Comparison of ENCODE assay signal across 9 cellular contexts in the genomic region with DNA sequence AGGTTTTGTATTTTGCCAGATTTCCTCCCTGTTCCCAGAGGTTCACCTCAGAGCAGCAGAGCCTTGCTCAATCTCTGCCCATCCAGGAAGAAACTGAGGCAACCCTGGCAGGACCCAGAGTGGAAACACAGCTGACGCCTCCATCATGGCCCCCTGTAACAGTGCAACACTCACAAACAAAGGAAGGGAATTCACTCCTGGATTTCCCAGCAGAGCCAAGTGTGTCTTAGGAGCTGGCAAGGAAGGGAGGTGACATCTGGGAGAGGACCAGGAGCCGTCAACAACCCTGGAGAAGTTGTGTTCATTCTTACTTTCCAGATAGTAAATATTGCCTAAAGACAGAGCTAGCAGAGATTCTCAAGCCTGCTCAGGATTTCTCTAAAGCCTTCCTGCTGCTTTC.
A peak's percentile ranks its signal among the peaks of the same experiment; 100 is the strongest.
DNase-seq lines count a peak whose midpoint lies in the region; ATAC-seq, FAIRE-seq and TF ChIP-seq lines count a peak whose summit lies in the region.
"Had no signal": no experiment of that assay in that cellular context is flagged by ENCODE, and none has a peak within 500 bp of the region (broad histone marks: within the 10 kb centered on the region; RNA-seq: fewer than 3 reads in every experiment).

No MANE protein-coding gene starts in this region.

- DNase-seq in CD8-positive, alpha-beta T cell = no peak
- DNase-seq in SK-N-MC (ENCODE audit: low read depth, low spot score) (no peak), esophagus squamous epithelium (lab: John Stamatoyannopoulos, UW) (no peak), trophoblast cell (peak in 1 of 2 donors; percentile 30), UCSD-AML1 (lab: John Stamatoyannopoulos, UW; ENCODE audit: unreplicated experiment) (no peak), GM19239 (ENCODE audit: insufficient read length, low spot score) (no peak), SW 1271 (lab: John Stamatoyannopoulos, UW) (no peak), superior temporal gyrus (ENCODE audit: extremely low spot score) (no peak)

- no peak for FAIRE-seq in GM19239 (lab: Jason Lieb, UNC)
- FAIRE-seq: bronchial epithelial cell had no signal

- no peak overlapping the region for H3K4me2 ChIP-seq in trophoblast cell (ENCODE audit: low read length)

- no peak overlapping the region for H2AFZ ChIP-seq in trophoblast cell (ENCODE audit: insufficient read depth, low read length, poor library complexity)

- no peaks in the 10 kb centered on the region for H3K27me3 Mint-ChIP-seq in CD8-positive, alpha-beta T cell (ENCODE audit: low read depth)

- TF ChIP-seq POLR2A in esophagus squamous epithelium (IDR thresholded peaks at IDR 0.05) = no peak

- no peak for TF ChIP-seq CTCF in CD8-positive, alpha-beta T cell (IDR thresholded peaks at IDR 0.05)
- no peak for TF ChIP-seq CTCF in esophagus squamous epithelium (IDR thresholded peaks at IDR 0.05)

- ATAC-seq in CD8-positive, alpha-beta T cell = no peak

- H3K27me3 ChIP-seq in CD8-positive, alpha-beta T cell (ENCODE audit: insufficient read depth, low read length) = no peaks in the 10 kb centered on the region
- H3K27me3 ChIP-seq in esophagus squamous epithelium (no peaks in the 10 kb centered on the region), trophoblast cell (ENCODE audit: insufficient read depth, low read length) (no peaks in the 10 kb centered on the region)

- no peaks in the 10 kb centered on the region for H3K36me3 ChIP-seq in CD8-positive, alpha-beta T cell (ENCODE audit: insufficient read depth, low read length)
- no peaks in the 10 kb centered on the region for H3K36me3 ChIP-seq in SK-N-MC (ENCODE audit: insufficient read depth, low read length)
- no peaks in the 10 kb centered on the region for H3K36me3 ChIP-seq in esophagus squamous epithelium
- no peaks in the 10 kb centered on the region for H3K36me3 ChIP-seq in trophoblast cell (ENCODE audit: control insufficient read depth in 1 of 2, insufficient read depth in 2 of 2, low read length in 2 of 2)

- no peak overlapping the region for H2AK5ac ChIP-seq in trophoblast cell (ENCODE audit: low read length)

- peak overlapping the region; percentile 11 for H3K4me3 Mint-ChIP-seq in CD8-positive, alpha-beta T cell

- POLR2A ChIA-PET in CD8-positive, alpha-beta T cell (lab: Charles Lee) = interaction anchor here (0.6 to 1.8 kb wide), 4 partner anchors 28 to 1229 kb away, joined by 3 to 18 read pairs (median 4); partner anchors contain the start of gene IRF2BPL

- no peak overlapping the region for H3K27ac ChIP-seq in CD8-positive, alpha-beta T cell (ENCODE audit: low read depth, low read length)
- H3K27ac ChIP-seq in SK-N-MC (peak overlapping the region; percentile 100), esophagus squamous epithelium (peak overlapping the region; percentile 84 to 96 (median 92)), trophoblast cell (ENCODE audit: low read depth, low read length) (no peak overlapping the region)

- H3K27ac Mint-ChIP-seq in CD8-positive, alpha-beta T cell = peak overlapping the region; percentile 70

- H3K79me1 ChIP-seq in trophoblast cell (ENCODE audit: low read length) = peaks cover 45% of the 10 kb centered on the region

- no peaks in the 10 kb centered on the region for H3K36me3 Mint-ChIP-seq in CD8-positive, alpha-beta T cell

- CTCF ChIA-PET in CD8-positive, alpha-beta T cell (lab: Charles Lee) = interaction anchor here (0.9 to 6.5 kb wide), 5 partner anchors 35 to 99 kb away, joined by 3 to 48 read pairs (median 12); no protein-coding TSS in a partner anchor

- peak overlapping the region; percentile 8 for H4K8ac ChIP-seq in trophoblast cell (ENCODE audit: low read depth, low read length)

- no peak overlapping the region for H3K4me3 ChIP-seq in CD8-positive, alpha-beta T cell (ENCODE audit: low read depth, low read length)
- no peak overlapping the region for H3K4me3 ChIP-seq in SK-N-MC
- no peak overlapping the region for H3K4me3 ChIP-seq in esophagus squamous epithelium
- no peak overlapping the region for H3K4me3 ChIP-seq in trophoblast cell (ENCODE audit: low read depth, low read length)

- intact Hi-C loops in CD8-positive, alpha-beta T cell (cut with DNase I, micrococcal nuclease) = loop anchor here (5.0 kb wide), 2 partner anchors 77 to 1292 kb away; partner anchors contain the start of genes ERG28 (in 1 of the 2) and TTLL5 (in 1 of the 2)
- intact Hi-C loops in esophagus squamous epithelium (cut with DNase I) = loop anchor here (5.0 kb wide), 1 partner anchor 78 kb away; no protein-coding TSS in a partner anchor

- no peak overlapping the region for H3K14ac ChIP-seq in trophoblast cell (ENCODE audit: low read length)

- no peaks in the 10 kb centered on the region for H3K9me3 ChIP-seq in CD8-positive, alpha-beta T cell (ENCODE audit: low read length)
- H3K9me3 ChIP-seq in SK-N-MC (ENCODE audit: low read depth, low read length) = no peaks in the 10 kb centered on the region
- H3K9me3 ChIP-seq in esophagus squamous epithelium = no peaks in the 10 kb centered on the region
- peaks cover 4% of the 10 kb centered on the region for H3K9me3 ChIP-seq in trophoblast cell (ENCODE audit: insufficient read depth, low read depth, low read length)

- 52 to 81% methylated on average over 2 of the region's 2 CpGs for WGBS in esophagus squamous epithelium, 2 donors
- WGBS in trophoblast cell (ENCODE audit: extremely low coverage, insufficient coverage, insufficient read length) = no CpG with 5 or more reads among the region's 2 CpGs

- H3K4me1 Mint-ChIP-seq in CD8-positive, alpha-beta T cell (ENCODE audit: low read depth) = peaks cover 47% of the 10 kb centered on the region

- no peak overlapping the region for H2BK5ac ChIP-seq in trophoblast cell (ENCODE audit: low read depth, low read length, poor library complexity)

- H3K9me3 Mint-ChIP-seq in CD8-positive, alpha-beta T cell = no peaks in the 10 kb centered on the region

- peak overlapping the region; percentile 67 for H4K91ac ChIP-seq in trophoblast cell (ENCODE audit: low read depth, low read length)

- H2BK12ac ChIP-seq in trophoblast cell (ENCODE audit: low read length) = peak overlapping the region; percentile 0

- H3K79me2 ChIP-seq in trophoblast cell (ENCODE audit: control insufficient read depth, insufficient read depth, low read length, poor library complexity) = peaks cover 6% of the 10 kb centered on the region

- H3K23ac ChIP-seq in trophoblast cell (ENCODE audit: low read length) = no peak overlapping the region

- H3K9ac ChIP-seq in SK-N-MC (ENCODE audit: insufficient read length) (peak overlapping the region; percentile 20), trophoblast cell (ENCODE audit: low read length) (no peak overlapping the region)

- H2BK120ac ChIP-seq in trophoblast cell (ENCODE audit: insufficient read depth, low read length, poor library complexity) = peak overlapping the region; percentile 65

- no peak overlapping the region for H3K4ac ChIP-seq in trophoblast cell (ENCODE audit: low read depth, low read length)

- H3K18ac ChIP-seq in trophoblast cell (ENCODE audit: low read length) = no peak overlapping the region

- peaks cover 45% of the 10 kb centered on the region for H3K4me1 ChIP-seq in CD8-positive, alpha-beta T cell (ENCODE audit: insufficient read depth, low read length)
- H3K4me1 ChIP-seq in esophagus squamous epithelium (peaks cover 74 to 98% (median 77%) of the 10 kb centered on the region in 3 donors), trophoblast cell (ENCODE audit: control insufficient read depth in 1 of 2, insufficient read depth in 2 of 2, low read length in 2 of 2) (peaks cover 43 to 55% of the 10 kb centered on the region in 2 experiments)

- no peak overlapping the region for H4K12ac ChIP-seq in trophoblast cell (ENCODE audit: low read depth, low read length)

Comparison
In these comparisons a context has a peak if more than half of its experiments do, and no peak if none do; other contexts are left out.
1. H3K27ac ChIP-seq: peak in SK-N-MC (single experiment) and esophagus squamous epithelium (4 of 4); none in CD8-positive, alpha-beta T cell (single experiment) and trophoblast cell (single experiment).